Comparison of ENCODE assay signal across 13 cellular contexts in genomic region chrX:41090568-41091238, GRCh38. TPM values are rescaled to one million over a fixed set of nuclear protein-coding genes. Genes with fewer than 3 reads are reported as not detected.
DNase-seq lines count a peak whose midpoint lies in the region; ATAC-seq and TF ChIP-seq lines count a peak whose summit lies in the region.
"Had no signal": no experiment of that assay in that cellular context is flagged by ENCODE, and none has a peak within 500 bp of the region (broad histone marks: within the 10 kb centered on the region; RNA-seq: fewer than 3 reads in every experiment).

No MANE protein-coding gene starts in this region.

- H4K20me1 ChIP-seq in OCI-LY7 (ENCODE audit: insufficient read depth, low read length) = peaks cover 48% of the 10 kb centered on the region

- no TSS peak for BruUV-seq in OCI-LY7 (replicated peaks; lab: Mats Ljungman, UMichigan)

- no peak overlapping the region for H2AFZ ChIP-seq in OCI-LY7 (ENCODE audit: low read length)

- intact Hi-C loops in OCI-LY7 (cut with micrococcal nuclease; ENCODE audit: unreplicated experiment) = no loop called here
- intact Hi-C loops in psoas muscle (cut with DNase I) = no loop called here

- no peak for DNase-seq in activated CD4-positive, CD25-positive, alpha-beta regulatory T cell treated with anti-CD3 and anti-CD28 coated beads, Interleukin-2, amount 50 U/mL, for 72 hours
- DNase-seq in OCI-LY7 (ENCODE audit: low spot score) (no peak), epithelial cell of prostate (ENCODE audit: low read depth, low spot score) (no peak), psoas muscle (no peak), epidermal melanocyte (ENCODE audit: insufficient read length, low spot score) (no peak), activated gamma-delta T cell (lab: John Stamatoyannopoulos, UW) (no peak)
- DNase-seq: 8988T; activated naive CD4-positive, alpha-beta T cell treated with Interleukin-2 at 50 U/mL for 16 hours; GF-D8; OCI-M1 had no signal

- H3K4me2 ChIP-seq in OCI-LY7 (ENCODE audit: low read length) = peak overlapping the region; percentile 80; the same call in 1 of the 2 replicates

- no peaks in the 10 kb centered on the region for H3K9me2 ChIP-seq in OCI-LY7 (ENCODE audit: insufficient read depth, low read length)

- H3K4me1 ChIP-seq in OCI-LY7 (ENCODE audit: insufficient read depth, low read length, poor library complexity, severe bottlenecking) = peaks cover 33% of the 10 kb centered on the region
- H3K4me1 ChIP-seq in psoas muscle = peaks cover 65% of the 10 kb centered on the region

- H3K27ac ChIP-seq in OCI-LY7 (ENCODE audit: low read depth, low read length, poor library complexity, severe bottlenecking) = no peak overlapping the region
- peak overlapping the region; percentile 48 for H3K27ac ChIP-seq in epithelial cell of prostate
- H3K27ac ChIP-seq in psoas muscle = peak overlapping the region; percentile 21

- TF ChIP-seq CTCF in OCI-LY7 (conservative IDR thresholded peaks at IDR 0.05; ENCODE audit: low read length) (no peak), psoas muscle (IDR thresholded peaks at IDR 0.05) (no peak)

- CTCF ChIA-PET in OCI-LY7 (lab: Charles Lee; ENCODE audit: unreplicated experiment) = no interaction called here

- peaks cover 56% of the 10 kb centered on the region for H3K36me3 ChIP-seq in OCI-LY7 (ENCODE audit: insufficient read depth, low read length)
- no peaks in the 10 kb centered on the region for H3K36me3 ChIP-seq in psoas muscle (ENCODE audit: insufficient read depth in 1 of 2, low read depth in 1 of 2)

- H3K4me3 ChIP-seq in OCI-LY7 (ENCODE audit: low read depth, low read length, poor library complexity, severe bottlenecking) = no peak overlapping the region
- peak overlapping the region; percentile 96 for H3K4me3 ChIP-seq in psoas muscle

- peak; percentile 24 to 36 for ATAC-seq in activated CD4-positive, CD25-positive, alpha-beta regulatory T cell treated with anti-CD3 and anti-CD28 coated beads, Interleukin-2, amount 50 U/mL, for 24 hours
- no peak for ATAC-seq in psoas muscle
- no peak for ATAC-seq in HG03280 (IDR thresholded peaks at IDR 0.05; ENCODE audit: unreplicated experiment)
- ATAC-seq: left lobe of liver had no signal

- H3K9me3 ChIP-seq in OCI-LY7 (ENCODE audit: low read length) = no peaks in the 10 kb centered on the region
- H3K9me3 ChIP-seq in psoas muscle = no peaks in the 10 kb centered on the region

- H3K79me2 ChIP-seq in OCI-LY7 (ENCODE audit: insufficient read depth, low read depth, low read length) = peaks cover 100% of the 10 kb centered on the region

- POLR2A ChIA-PET in OCI-LY7 (lab: Charles Lee) = no interaction called here

- H3K27me3 ChIP-seq in psoas muscle (ENCODE audit: insufficient read depth in 3 of 3, low read length in 2 of 3) = no peaks in the 10 kb centered on the region

- 8 to 54% (median 19%) methylated on average over 5 of the region's 5 CpGs for WGBS in psoas muscle, 3 donors

RNA-seq across cellular contexts. Expression of gene USP9X, which starts 5.5 kb away (rescaled TPM):
- total RNA-seq in OCI-LY7 (2014; rRNA removed; shearing (Covaris generic)) = 32.2 and 38.0 TPM in 2 replicates
- 58.5 and 67.9 TPM in 2 replicates for total RNA-seq in OCI-LY7 (2022)
- 100 to 1,000 TPM in 3 of 4 donors, 10 to 100 TPM in 1; 87.4 to 138 (median 127) TPM for total RNA-seq in psoas muscle
- polyA plus RNA-seq in psoas muscle = 10 to 100 TPM; 19.4 to 44.9 (median 24.6) TPM

Comparison
In these comparisons a context has a peak if more than half of its experiments do, and no peak if none do; other contexts are left out.
1. ATAC-seq: peak in activated CD4-positive, CD25-positive, alpha-beta regulatory T cell treated with anti-CD3 and anti-CD28 coated beads, Interleukin-2, amount 50 U/mL, for 24 hours (2 of 2); none in psoas muscle (0 of 4) and HG03280 (single experiment).